In genomic region chr3:37687966-37688365, GRCh38 we compare ENCODE assay signal across 27 cellular contexts.
"Had no signal": no experiment of that assay in that cellular context is flagged by ENCODE, and none has a peak within 500 bp of the region (broad histone marks: within the 10 kb centered on the region; RNA-seq: fewer than 3 reads in every experiment).

No MANE protein-coding gene starts in this region.

- H3K9me3 Mint-ChIP-seq: naive thymus-derived CD4-positive, alpha-beta T cell; natural killer cell; nephron; neural crest cell; stimulated activated effector memory CD8-positive, alpha-beta T cell treated with anti-CD3 and anti-CD28 coated beads, Interleukin-12 subunit alpha, Interleukin-12 subunit beta, amount 100 ng/mL, for 72 hours; stimulated activated naive CD8-positive, alpha-beta T cell treated with anti-CD3 and anti-CD28 coated beads, Interleukin-15, Interleukin-2, amounts not matched to agents 100 ng/mL and 50 ng/mL, for 24 hours; type B pancreatic cell had no signal

- H3K36me3 Mint-ChIP-seq: naive thymus-derived CD4-positive, alpha-beta T cell; natural killer cell; stimulated activated effector memory CD8-positive, alpha-beta T cell treated with anti-CD3 and anti-CD28 coated beads, Interleukin-12 subunit alpha, Interleukin-12 subunit beta, amount 100 ng/mL, for 72 hours; stimulated activated naive B cell treated with anti-CD40 and anti-IgM and Interleukin-4, amounts not matched to agents 10 μg/mL and 1 μg/mL and 100 μg/mL, for 72 hours had no signal

- H3K27ac Mint-ChIP-seq: naive thymus-derived CD4-positive, alpha-beta T cell; natural killer cell; stimulated activated effector memory CD8-positive, alpha-beta T cell treated with anti-CD3 and anti-CD28 coated beads, Interleukin-12 subunit alpha, Interleukin-12 subunit beta, amount 100 ng/mL, for 72 hours; stimulated activated naive B cell treated with anti-CD40 and anti-IgM and Interleukin-4, amounts not matched to agents 10 μg/mL and 1 μg/mL and 100 μg/mL, for 72 hours; stimulated activated naive CD8-positive, alpha-beta T cell treated with anti-CD3 and anti-CD28 coated beads, Interleukin-15, Interleukin-2, amounts not matched to agents 100 ng/mL and 50 ng/mL, for 24 hours; type B pancreatic cell had no signal

- H3K4me3 Mint-ChIP-seq: naive thymus-derived CD4-positive, alpha-beta T cell; natural killer cell; nephron; neural crest cell; stimulated activated effector memory CD8-positive, alpha-beta T cell treated with anti-CD3 and anti-CD28 coated beads, Interleukin-12 subunit alpha, Interleukin-12 subunit beta, amount 100 ng/mL, for 72 hours; stimulated activated naive B cell treated with anti-CD40 and anti-IgM and Interleukin-4, amounts not matched to agents 10 μg/mL and 1 μg/mL and 100 μg/mL, for 72 hours; stimulated activated naive CD8-positive, alpha-beta T cell treated with anti-CD3 and anti-CD28 coated beads, Interleukin-15, Interleukin-2, amounts not matched to agents 100 ng/mL and 50 ng/mL, for 24 hours; type B pancreatic cell had no signal

- DNase-seq: naive thymus-derived CD4-positive, alpha-beta T cell; natural killer cell; nucleus accumbens; pancreas; right cardiac atrium; right lobe of liver; sigmoid colon; small intestine; stimulated activated CD4-positive, alpha-beta T cell treated with anti-CD3 and anti-CD28 coated beads, Interleukin-15, amount 100 ng/mL, for 24 hours; stimulated activated CD4-positive, alpha-beta T cell treated with anti-CD3 and anti-CD28 coated beads, Interleukin-2, amount 100 ng/mL, for 24 hours; stimulated activated CD4-positive, alpha-beta T cell treated with anti-CD3 and anti-CD28 coated beads, Interleukin-2, amount 100 ng/mL, for 48 hours; stimulated activated CD4-positive, alpha-beta T cell treated with anti-CD3 and anti-CD28 coated beads, Interleukin-4, amount 100 ng/mL, for 24 hours; stimulated activated naive B cell treated with anti-CD40 and anti-IgM and Interleukin-4, amounts not matched to agents 10 μg/mL and 1 μg/mL and 100 μg/mL, for 72 hours; stimulated activated naive CD4-positive, alpha-beta T cell treated with Interleukin-2 at 50 U/mL for 16 hours; stomach; transverse colon; upper lobe of right lung; uterus had no signal

- H3K36me3 ChIP-seq: pancreas, prostate gland, transverse colon, uterus had no signal

- H3K9me3 ChIP-seq: neutrophil, pancreas, prostate gland, right lobe of liver, sigmoid colon, stomach, thoracic aorta, tibial artery, transverse colon, upper lobe of right lung, uterus had no signal

- H3K4me3 ChIP-seq: pancreas, prostate gland, right lobe of liver, sigmoid colon, stomach, thoracic aorta, tibial artery, transverse colon, upper lobe of right lung, uterus had no signal

- H3K27me3 ChIP-seq: neutrophil, pancreas, right lobe of liver, sigmoid colon, stomach, tibial artery, transverse colon, upper lobe of right lung, uterus had no signal

- H3K4me1 ChIP-seq: pancreas, prostate gland, transverse colon, uterus had no signal

- ATAC-seq: naive thymus-derived CD4-positive, alpha-beta T cell; natural killer cell; pancreas; right cardiac atrium; right lobe of liver; stimulated activated effector memory CD8-positive, alpha-beta T cell treated with anti-CD3 and anti-CD28 coated beads, Interleukin-12 subunit alpha, Interleukin-12 subunit beta, amount 100 ng/mL, for 72 hours; stimulated activated naive B cell treated with anti-CD40 and anti-IgM and Interleukin-4, amounts not matched to agents 10 μg/mL and 1 μg/mL and 100 μg/mL, for 72 hours; upper lobe of right lung had no signal

- H3K27ac ChIP-seq: neutrophil, pancreas, prostate gland, right lobe of liver, sigmoid colon, stomach, tibial artery, transverse colon, upper lobe of right lung, uterus had no signal

- H3K27me3 Mint-ChIP-seq: stimulated activated naive B cell treated with anti-CD40 and anti-IgM and Interleukin-4, amounts not matched to agents 10 μg/mL and 1 μg/mL and 100 μg/mL, for 72 hours; stimulated activated naive CD8-positive, alpha-beta T cell treated with anti-CD3 and anti-CD28 coated beads, Interleukin-15, Interleukin-2, amounts not matched to agents 100 ng/mL and 50 ng/mL, for 24 hours; type B pancreatic cell had no signal

- H3K4me1 Mint-ChIP-seq: naive thymus-derived CD4-positive, alpha-beta T cell; natural killer cell; stimulated activated effector memory CD8-positive, alpha-beta T cell treated with anti-CD3 and anti-CD28 coated beads, Interleukin-12 subunit alpha, Interleukin-12 subunit beta, amount 100 ng/mL, for 72 hours; stimulated activated naive B cell treated with anti-CD40 and anti-IgM and Interleukin-4, amounts not matched to agents 10 μg/mL and 1 μg/mL and 100 μg/mL, for 72 hours had no signal
